Comparison of ENCODE assay signal across 1 cellular context in the genomic region with DNA sequence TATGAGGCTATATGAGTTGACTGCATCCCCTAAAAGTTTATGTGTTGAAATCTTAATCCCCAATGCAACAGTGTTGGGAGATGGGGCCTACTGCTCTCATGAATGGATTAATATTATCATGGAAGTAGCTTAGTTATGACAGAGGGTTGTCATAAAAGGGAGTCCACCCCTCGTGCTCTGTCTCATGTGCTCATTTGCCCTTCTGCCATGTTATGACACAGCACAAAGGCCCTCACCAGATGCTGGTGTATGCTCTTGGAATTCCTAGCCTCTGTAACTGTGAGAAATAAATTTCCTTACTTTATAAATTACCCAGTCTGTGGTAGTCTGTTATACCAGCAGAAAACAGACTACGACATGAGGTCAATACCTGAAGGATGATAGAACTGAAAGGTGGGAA.
TF ChIP-seq lines count a peak whose summit lies in the region.

No MANE protein-coding gene starts in this region.

TF ChIP-seq in IMR-90, 13 proteins besides CTCF, POLR2A, EP300 and RAD21 (continued from another document):
- TF ChIP-seq, protein P1, sequence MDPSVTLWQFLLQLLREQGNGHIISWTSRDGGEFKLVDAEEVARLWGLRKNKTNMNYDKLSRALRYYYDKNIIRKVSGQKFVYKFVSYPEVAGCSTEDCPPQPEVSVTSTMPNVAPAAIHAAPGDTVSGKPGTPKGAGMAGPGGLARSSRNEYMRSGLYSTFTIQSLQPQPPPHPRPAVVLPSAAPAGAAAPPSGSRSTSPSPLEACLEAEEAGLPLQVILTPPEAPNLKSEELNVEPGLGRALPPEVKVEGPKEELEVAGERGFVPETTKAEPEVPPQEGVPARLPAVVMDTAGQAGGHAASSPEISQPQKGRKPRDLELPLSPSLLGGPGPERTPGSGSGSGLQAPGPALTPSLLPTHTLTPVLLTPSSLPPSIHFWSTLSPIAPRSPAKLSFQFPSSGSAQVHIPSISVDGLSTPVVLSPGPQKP (IDR thresholded peaks at IDR 0.05; ENCODE audit: borderline replicate concordance, low read depth, low read length) = no peak
TF ChIP-seq in IMR-90: peak in this region for 0.
